15 cellular contexts compared by ENCODE assay signal in genomic region chr3:31165399-31165860, GRCh38.
DNase-seq lines count a peak whose midpoint lies in the region; ATAC-seq, FAIRE-seq and TF ChIP-seq lines count a peak whose summit lies in the region.
"Had no signal": no experiment of that assay in that cellular context is flagged by ENCODE, and none has a peak within 500 bp of the region (broad histone marks: within the 10 kb centered on the region; RNA-seq: fewer than 3 reads in every experiment).

No MANE protein-coding gene starts in this region.

- H3K4me3 ChIP-seq in astrocyte of the spinal cord (ENCODE audit: low read depth, low read length) (no peak overlapping the region), lung (no peak overlapping the region)
- H3K4me3 ChIP-seq: BLaER1, GM12878, K562 had no signal

- no peak for TF ChIP-seq CTCF in astrocyte of the spinal cord (IDR thresholded peaks at IDR 0.05; ENCODE audit: low read depth, low read length)
- TF ChIP-seq CTCF in lung (IDR thresholded peaks at IDR 0.05; ENCODE audit: control extremely low read depth, extremely low read depth), result no peak
- no peak for TF ChIP-seq CTCF in natural killer cell (IDR thresholded peaks at IDR 0.05)

- intact Hi-C loops in natural killer cell (cut with micrococcal nuclease), result no loop called here

- H3K27ac Mint-ChIP-seq in natural killer cell, result no peak overlapping the region

- no peaks in the 10 kb centered on the region for H3K4me1 ChIP-seq in lung (ENCODE audit: control insufficient read depth in 2 of 2, insufficient read depth in 2 of 2, low read length in 2 of 2)
- H3K4me1 ChIP-seq: BLaER1 had no signal

- no peaks in the 10 kb centered on the region for H3K9me3 ChIP-seq in lung (ENCODE audit: control insufficient read depth in 2 of 2, insufficient read depth in 1 of 2, low read length in 1 of 2)
- H3K9me3 ChIP-seq: BLaER1, neutrophil had no signal

- in situ Hi-C loops in astrocyte of the spinal cord (cut with HindIII; ENCODE audit: low sequenced_read_pairs), result no loop called here

- H3K4me1 Mint-ChIP-seq in natural killer cell, result no peaks in the 10 kb centered on the region

- H3K27me3 Mint-ChIP-seq in natural killer cell (ENCODE audit: low read depth in 2 of 2), result no peaks in the 10 kb centered on the region

- no peaks in the 10 kb centered on the region for H3K27me3 ChIP-seq in lung (ENCODE audit: control insufficient read depth, insufficient read depth)
- H3K27me3 ChIP-seq: BLaER1, neutrophil had no signal

- WGBS in lung, 2 donors, result 49 to 73% methylated on average over 8 of the region's 8 CpGs

- no peaks in the 10 kb centered on the region for H3K36me3 Mint-ChIP-seq in natural killer cell

- ATAC-seq in lung (ENCODE audit: insufficient read depth, low FRiP score) (peak; percentile 70), natural killer cell (no peak), GM19397 (IDR thresholded peaks at IDR 0.05; ENCODE audit: unreplicated experiment) (no peak), HG03354 (IDR thresholded peaks at IDR 0.05; ENCODE audit: poor library complexity, severe bottlenecking, unreplicated experiment) (no peak)
- ATAC-seq: GM12878, K562 had no signal

- no peak for FAIRE-seq in GM19239 (lab: Jason Lieb, UNC)
- FAIRE-seq: GM12878, K562 had no signal

- no peak overlapping the region for H3K4me3 Mint-ChIP-seq in natural killer cell

- no peaks in the 10 kb centered on the region for H3K9me3 Mint-ChIP-seq in natural killer cell

- DNase-seq in A172 (ENCODE audit: low spot score), result peak; percentile 34
- DNase-seq in NCI-H1092 treated with DMSO at 0.1 percent for 48 hours (lab: John Stamatoyannopoulos, UW), result peak; percentile 80
- peak; percentile 75 for DNase-seq in astrocyte of the spinal cord (ENCODE audit: low read depth, low spot score)
- DNase-seq in lung (ENCODE audit: low spot score), result peak; percentile 57
- DNase-seq in natural killer cell, result no peak
- no peak for DNase-seq in GM19239 (ENCODE audit: insufficient read length, low spot score)
- DNase-seq: cortex of kidney; NK-92 treated with Interleukin-12 subunit alpha and Interleukin-12 subunit beta, amount 100 ng/mL, for 24 hours; T-helper 9 cell had no signal

- no peaks in the 10 kb centered on the region for H3K36me3 ChIP-seq in lung (ENCODE audit: control insufficient read depth in 2 of 2, insufficient read depth in 2 of 2, low read length in 2 of 2)
- H3K36me3 ChIP-seq: BLaER1, neutrophil had no signal

- H3K27ac ChIP-seq in lung (ENCODE audit: low read depth in 1 of 2, low read length in 1 of 2), result peak overlapping the region in 1 of 2 donors; percentile 43
- H3K27ac ChIP-seq: BLaER1, neutrophil had no signal

Comparison
In these comparisons a context has a peak if more than half of its experiments do, and no peak if none do; other contexts are left out.
1. DNase-seq: peak in A172 (single experiment), NCI-H1092 treated with DMSO at 0.1 percent for 48 hours (single experiment), astrocyte of the spinal cord (single experiment) and lung (single experiment); none in natural killer cell (single experiment) and GM19239 (single experiment).